In genomic region chr14:24928501-24928900, GRCh38 we compare ENCODE assay signal across 16 cellular contexts.
DNase-seq lines count a peak whose midpoint lies in the region; ATAC-seq and TF ChIP-seq lines count a peak whose summit lies in the region.
"Had no signal": no experiment of that assay in that cellular context is flagged by ENCODE, and none has a peak within 500 bp of the region (broad histone marks: within the 10 kb centered on the region; RNA-seq: fewer than 3 reads in every experiment).

No MANE protein-coding gene starts in this region.

- H4K91ac ChIP-seq in IMR-90 (ENCODE audit: insufficient read depth, low read depth, low read length), result no peak overlapping the region

- H4K8ac ChIP-seq in IMR-90 (ENCODE audit: low read depth in 2 of 2, low read length in 2 of 2), result no peak overlapping the region

- no peak for TF ChIP-seq EP300 in ovary (IDR thresholded peaks at IDR 0.05)

- WGBS in IMR-90 (ENCODE audit: extremely low coverage in 2 of 2, insufficient read length in 1 of 2), 2 experiments, result no CpG with 5 or more reads among the region's 1 CpG
- WGBS in ovary, 3 donors, result 10 to 22% (median 16%) methylated on average over 1 of the region's 1 CpG

- H3K4me3 ChIP-seq in IMR-90 (ENCODE audit: insufficient read depth, low read depth, low read length) (no peak overlapping the region), parathyroid adenoma (ENCODE audit: low read depth, low read length) (no peak overlapping the region), ovary (no peak overlapping the region)
- H3K4me3 ChIP-seq in CD8-positive, alpha-beta T cell (ENCODE audit: low read depth, low read length), result no peak overlapping the region
- H3K4me3 ChIP-seq: MG63, SK-N-MC had no signal

- H3K4me1 Mint-ChIP-seq in CD8-positive, alpha-beta T cell (ENCODE audit: low read depth), result no peaks in the 10 kb centered on the region

- H2BK15ac ChIP-seq in IMR-90 (ENCODE audit: low read depth, low read length), result no peak overlapping the region

- dilution Hi-C loops in IMR-90 (cut with HindIII; ENCODE audit: low sequenced_read_pairs, unreplicated experiment), result no loop called here

- no peaks in the 10 kb centered on the region for H3K79me2 ChIP-seq in parathyroid adenoma

- H4K20me1 ChIP-seq in IMR-90 (ENCODE audit: insufficient read depth, low read length), result no peaks in the 10 kb centered on the region

- ATAC-seq in IMR-90 (ENCODE audit: low read depth) (peak; percentile 70; the same call in 1 of the 2 replicates), HG02763 (IDR thresholded peaks at IDR 0.05; ENCODE audit: unreplicated experiment) (no peak)
- ATAC-seq in CD8-positive, alpha-beta T cell, result no peak
- ATAC-seq: Panc1 had no signal

- no peak overlapping the region for H3K23ac ChIP-seq in IMR-90 (ENCODE audit: low read depth, low read length)

- no TSS peak for BruUV-seq in IMR-90 (replicated peaks; lab: Mats Ljungman, UMichigan)

- in situ Hi-C loops in IMR-90 (cut with MboI; ENCODE audit: low sequenced_read_pairs), result no loop called here

- H2AFZ ChIP-seq in IMR-90 (replicated peaks; ENCODE audit: low read length, poor library complexity) (no peak overlapping the region), parathyroid adenoma (no peak overlapping the region)

- CTCF ChIA-PET in IMR-90 (lab: Yijun Ruan, JAX), result no interaction called here
- CTCF ChIA-PET in CD8-positive, alpha-beta T cell (lab: Charles Lee), result no interaction called here

- no peaks in the 10 kb centered on the region; the same call in 1 of the 2 replicates for H3K9me1 ChIP-seq in IMR-90 (ENCODE audit: insufficient read depth, low read length)

- no peak overlapping the region for H2BK20ac ChIP-seq in IMR-90 (ENCODE audit: low read depth, low read length)

- TF ChIP-seq CTCF in IMR-90 (conservative IDR thresholded peaks at IDR 0.05; ENCODE audit: low read depth, low read length) (no peak), parathyroid adenoma (IDR thresholded peaks at IDR 0.05) (no peak), ovary (IDR thresholded peaks at IDR 0.05) (no peak)
- TF ChIP-seq CTCF in CD8-positive, alpha-beta T cell (IDR thresholded peaks at IDR 0.05), result no peak

- no peak for TF ChIP-seq POLR2A in IMR-90 (IDR thresholded peaks at IDR 0.05; ENCODE audit: low read depth, low read length)
- no peak for TF ChIP-seq POLR2A in ovary (IDR thresholded peaks at IDR 0.05)

- H2AK9ac ChIP-seq in IMR-90 (replicated peaks; ENCODE audit: low read depth, low read length, poor library complexity), result no peak overlapping the region

- no peak for TF ChIP-seq RAD21 in IMR-90 (IDR thresholded peaks at IDR 0.05; ENCODE audit: low read length)

- POLR2A ChIA-PET in IMR-90 (lab: Charles Lee; ENCODE audit: unreplicated experiment), result no interaction called here
- POLR2A ChIA-PET in CD8-positive, alpha-beta T cell (lab: Charles Lee), result no interaction called here

- no peak overlapping the region for H3K9ac ChIP-seq in IMR-90 (ENCODE audit: low read depth, low read length)
- H3K9ac ChIP-seq in parathyroid adenoma, result no peak overlapping the region

- H3K27me3 ChIP-seq in IMR-90 (ENCODE audit: control insufficient read depth, insufficient read depth, low read length), result no peaks in the 10 kb centered on the region
- no peaks in the 10 kb centered on the region for H3K27me3 ChIP-seq in parathyroid adenoma (ENCODE audit: control insufficient read depth, insufficient read depth, low read length)
- no peaks in the 10 kb centered on the region for H3K27me3 ChIP-seq in CD8-positive, alpha-beta T cell (ENCODE audit: insufficient read depth, low read length)
- no peaks in the 10 kb centered on the region for H3K27me3 ChIP-seq in ovary
- H3K27me3 ChIP-seq: MG63 had no signal

- H3K14ac ChIP-seq in IMR-90 (replicated peaks; ENCODE audit: low read depth, low read length), result no peak overlapping the region

- no peak overlapping the region for H3K4ac ChIP-seq in IMR-90 (ENCODE audit: low read depth, low read length)

- peaks cover 30% of the 10 kb centered on the region for H3K27me3 Mint-ChIP-seq in CD8-positive, alpha-beta T cell (ENCODE audit: low read depth)

- no peaks in the 10 kb centered on the region for H3K9me3 Mint-ChIP-seq in CD8-positive, alpha-beta T cell
- H3K9me3 Mint-ChIP-seq: HFFc6 had no signal

- no peak overlapping the region for H3K27ac Mint-ChIP-seq in CD8-positive, alpha-beta T cell
- H3K27ac Mint-ChIP-seq: HFFc6 had no signal

- H3K36me3 Mint-ChIP-seq in CD8-positive, alpha-beta T cell, result no peaks in the 10 kb centered on the region

- H3K4me1 ChIP-seq in IMR-90 (ENCODE audit: control insufficient read depth, insufficient read depth, low read length), result no peaks in the 10 kb centered on the region
- H3K4me1 ChIP-seq in parathyroid adenoma, result no peaks in the 10 kb centered on the region
- no peaks in the 10 kb centered on the region for H3K4me1 ChIP-seq in CD8-positive, alpha-beta T cell (ENCODE audit: insufficient read depth, low read length)
- no peaks in the 10 kb centered on the region for H3K4me1 ChIP-seq in ovary (ENCODE audit: insufficient read depth)

- no peak overlapping the region for H2BK120ac ChIP-seq in IMR-90 (ENCODE audit: low read depth, low read length)

- no peak overlapping the region for H3K18ac ChIP-seq in IMR-90 (ENCODE audit: low read depth, low read length)

- H2AK5ac ChIP-seq in IMR-90 (ENCODE audit: low read depth, low read length), result no peak overlapping the region

- H3K4me2 ChIP-seq in IMR-90 (ENCODE audit: low read depth, low read length) (no peak overlapping the region; the same call in 1 of the 2 replicates), parathyroid adenoma (ENCODE audit: low read length) (peak overlapping the region; percentile 5)

- H3K36me3 ChIP-seq in IMR-90 (ENCODE audit: control insufficient read depth, insufficient read depth, low read length), result no peaks in the 10 kb centered on the region
- H3K36me3 ChIP-seq in parathyroid adenoma (ENCODE audit: control insufficient read depth, insufficient read depth, low read length), result no peaks in the 10 kb centered on the region
- H3K36me3 ChIP-seq in CD8-positive, alpha-beta T cell (ENCODE audit: insufficient read depth, low read length), result no peaks in the 10 kb centered on the region
- H3K36me3 ChIP-seq in ovary, result no peaks in the 10 kb centered on the region
- H3K36me3 ChIP-seq: MG63 had no signal

- no peaks in the 10 kb centered on the region for H3K9me3 ChIP-seq in IMR-90 (ENCODE audit: control insufficient read depth, insufficient read depth, low read length)
- H3K9me3 ChIP-seq in parathyroid adenoma (ENCODE audit: control insufficient read depth, low read length), result no peaks in the 10 kb centered on the region
- no peaks in the 10 kb centered on the region for H3K9me3 ChIP-seq in CD8-positive, alpha-beta T cell (ENCODE audit: low read length)
- no peaks in the 10 kb centered on the region for H3K9me3 ChIP-seq in ovary
- H3K9me3 ChIP-seq: MG63 had no signal

- no peak overlapping the region for H3K4me3 Mint-ChIP-seq in CD8-positive, alpha-beta T cell
- H3K4me3 Mint-ChIP-seq: HFFc6 had no signal

- intact Hi-C loops in IMR-90 (cut with micrococcal nuclease) (no loop called here), ovary (cut with DNase I) (no loop called here)
- intact Hi-C loops in CD8-positive, alpha-beta T cell (cut with DNase I, micrococcal nuclease), result no loop called here

- no peak overlapping the region for H3K56ac ChIP-seq in IMR-90 (ENCODE audit: extremely low read depth, insufficient read depth, low read length)

- H3K27ac ChIP-seq in IMR-90 (ENCODE audit: insufficient read depth, low read length), result no peak overlapping the region
- no peak overlapping the region for H3K27ac ChIP-seq in parathyroid adenoma
- H3K27ac ChIP-seq in CD8-positive, alpha-beta T cell (ENCODE audit: low read depth, low read length), result no peak overlapping the region
- H3K27ac ChIP-seq in ovary, result no peak overlapping the region
- H3K27ac ChIP-seq: SK-N-MC had no signal

- no peak overlapping the region for H4K5ac ChIP-seq in IMR-90 (ENCODE audit: low read depth, low read length)

- no peak overlapping the region for H2BK5ac ChIP-seq in IMR-90 (ENCODE audit: low read depth, low read length, poor library complexity, severe bottlenecking)

- peak; percentile 55 for DNase-seq in IMR-90
- peak; percentile 36 for DNase-seq in NCI-H2029 (lab: John Stamatoyannopoulos, UW)
- DNase-seq in fibroblast of peridontal ligament (ENCODE audit: extremely low read depth), result peak; percentile 37
- no peak for DNase-seq in CD8-positive, alpha-beta T cell
- DNase-seq in ovary, result no peak
- DNase-seq: DMS53, HFFc6, MG63, NCI-H1092 treated with DMSO at 0.1 percent for 48 hours, NCI-H1694, NCI-H2171, NCI-H82 had no signal

- no peaks in the 10 kb centered on the region for H3K79me1 ChIP-seq in IMR-90 (ENCODE audit: low read depth in 1 of 2, low read length in 2 of 2)

TF ChIP-seq in IMR-90, 13 proteins besides CTCF, POLR2A, EP300 and RAD21 (continues in another document):
- no peak for TF ChIP-seq NFE2L2 (IDR thresholded peaks at IDR 0.05; ENCODE audit: low read depth, low read length)
- TF ChIP-seq RFX5 (IDR thresholded peaks at IDR 0.05; ENCODE audit: low read depth, low read length), result no peak
- no peak for TF ChIP-seq CHD1 (IDR thresholded peaks at IDR 0.05; ENCODE audit: low read depth, low read length)
- no peak for TF ChIP-seq FOS (IDR thresholded peaks at IDR 0.05; ENCODE audit: low read depth, low read length)
- no peak for TF ChIP-seq USF2 (IDR thresholded peaks at IDR 0.05; ENCODE audit: low read depth, low read length)
- no peak for TF ChIP-seq MAZ (IDR thresholded peaks at IDR 0.05; ENCODE audit: borderline replicate concordance, low read depth, low read length)
- no peak for TF ChIP-seq BHLHE40 (IDR thresholded peaks at IDR 0.05; ENCODE audit: low read depth, low read length)
- TF ChIP-seq SMC3 (IDR thresholded peaks at IDR 0.05; ENCODE audit: low read depth, low read length), result no peak
- no peak for TF ChIP-seq MXI1 (IDR thresholded peaks at IDR 0.05; ENCODE audit: borderline replicate concordance, low read depth, low read length)
- no peak for TF ChIP-seq ELK1 (IDR thresholded peaks at IDR 0.05; ENCODE audit: borderline replicate concordance, low read depth, low read length)
- TF ChIP-seq MAFK (IDR thresholded peaks at IDR 0.05; ENCODE audit: low read depth, low read length), result no peak

Comparison
In these comparisons a context has a peak if more than half of its experiments do, and no peak if none do; other contexts are left out.
1. DNase-seq: peak in IMR-90 (single experiment), NCI-H2029 (single experiment) and fibroblast of peridontal ligament (single experiment); none in CD8-positive, alpha-beta T cell (0 of 7) and ovary (0 of 5).